ENCODE assay signal across 24 cellular contexts in genomic region chr16:3810198-3810664, GRCh38.
DNase-seq lines count a peak whose midpoint lies in the region; ATAC-seq, FAIRE-seq and TF ChIP-seq lines count a peak whose summit lies in the region.
"Had no signal": no experiment of that assay in that cellular context is flagged by ENCODE, and none has a peak within 500 bp of the region (broad histone marks: within the 10 kb centered on the region; RNA-seq: fewer than 3 reads in every experiment).

No MANE protein-coding gene starts in this region.

- no peaks in the 10 kb centered on the region for H3K27me3 ChIP-seq in left lung
- H3K27me3 ChIP-seq: BLaER1, body of pancreas, SJCRH30 had no signal

- H3K9me3 ChIP-seq in left lung = no peaks in the 10 kb centered on the region
- H3K9me3 ChIP-seq: BLaER1, body of pancreas, HAP-1, psoas muscle, SJCRH30 had no signal

- no peak for TF ChIP-seq CTCF in activated CD8-positive, alpha-beta T cell treated with anti-CD3 and anti-CD28 coated beads for 36 hours (IDR thresholded peaks at IDR 0.05)
- no peak for TF ChIP-seq CTCF in left lung (IDR thresholded peaks at IDR 0.05)

- H3K27me3 Mint-ChIP-seq in activated CD4-positive, alpha-beta T cell treated with anti-CD3 and anti-CD28 coated beads for 36 hours = no peaks in the 10 kb centered on the region
- H3K27me3 Mint-ChIP-seq in activated CD4-positive, alpha-beta T cell treated with anti-CD3 and anti-CD28 coated beads, Interleukin-2, amount 10 ng/mL, durations not matched to agents 7 days and 5 days = no peaks in the 10 kb centered on the region
- H3K27me3 Mint-ChIP-seq in activated CD8-positive, alpha-beta T cell treated with anti-CD3 and anti-CD28 coated beads for 36 hours = no peaks in the 10 kb centered on the region
- H3K27me3 Mint-ChIP-seq in naive B cell = no peaks in the 10 kb centered on the region
- H3K27me3 Mint-ChIP-seq: activated CD4-positive, alpha-beta T cell treated with anti-CD3 and anti-CD28 coated beads, Interleukin-2, amount 10 ng/mL, durations not matched to agents 24 days and 14 days had no signal

- no peak overlapping the region for H3K4me3 ChIP-seq in left lung
- H3K4me3 ChIP-seq: BLaER1, body of pancreas, coronary artery, HAP-1, lung, psoas muscle, SJCRH30 had no signal

- no peak overlapping the region for H3K27ac Mint-ChIP-seq in activated CD4-positive, alpha-beta T cell treated with anti-CD3 and anti-CD28 coated beads for 36 hours
- no peak overlapping the region for H3K27ac Mint-ChIP-seq in activated CD4-positive, alpha-beta T cell treated with anti-CD3 and anti-CD28 coated beads, Interleukin-2, amount 10 ng/mL, durations not matched to agents 7 days and 5 days
- H3K27ac Mint-ChIP-seq in activated CD8-positive, alpha-beta T cell treated with anti-CD3 and anti-CD28 coated beads for 36 hours = no peak overlapping the region
- H3K27ac Mint-ChIP-seq in naive B cell = peak overlapping the region; percentile 8 to 64 (median 41)
- H3K27ac Mint-ChIP-seq: activated CD4-positive, alpha-beta T cell treated with anti-CD3 and anti-CD28 coated beads, Interleukin-2, amount 10 ng/mL, durations not matched to agents 24 days and 14 days had no signal

- FAIRE-seq in GM18507 (lab: Jason Lieb, UNC) = peak; percentile 73
- FAIRE-seq: small intestine had no signal

- intact Hi-C loops in activated CD4-positive, alpha-beta T cell treated with anti-CD3 and anti-CD28 coated beads for 36 hours (cut with DNase I, micrococcal nuclease) = loop anchor here in 1 of 2 experiments (1.0 kb wide), 1 partner anchor 21 kb away; no protein-coding TSS in a partner anchor
- intact Hi-C loops in activated CD8-positive, alpha-beta T cell treated with anti-CD3 and anti-CD28 coated beads for 36 hours (cut with micrococcal nuclease) = no loop called here
- intact Hi-C loops in left lung (cut with DNase I) = no loop called here

- H3K36me3 ChIP-seq in left lung = peaks cover 0 to 25% of the 10 kb centered on the region in 2 donors

- H3K36me3 Mint-ChIP-seq in activated CD4-positive, alpha-beta T cell treated with anti-CD3 and anti-CD28 coated beads for 36 hours (ENCODE audit: low read depth) = peaks cover 27% of the 10 kb centered on the region
- H3K36me3 Mint-ChIP-seq in activated CD4-positive, alpha-beta T cell treated with anti-CD3 and anti-CD28 coated beads, Interleukin-2, amount 10 ng/mL, durations not matched to agents 7 days and 5 days (ENCODE audit: low read depth) = peaks cover 64% of the 10 kb centered on the region
- H3K36me3 Mint-ChIP-seq in activated CD8-positive, alpha-beta T cell treated with anti-CD3 and anti-CD28 coated beads for 36 hours (ENCODE audit: low read depth) = peaks cover 30% of the 10 kb centered on the region
- peaks cover 0 to 6% of the 10 kb centered on the region in 2 donors for H3K36me3 Mint-ChIP-seq in naive B cell

- DNase-seq in activated CD4-positive, alpha-beta T cell treated with anti-CD3 and anti-CD28 coated beads for 36 hours = peak; percentile 61
- no peak for DNase-seq in activated CD4-positive, alpha-beta T cell treated with anti-CD3 and anti-CD28 coated beads, Interleukin-2, amount 10 ng/mL, durations not matched to agents 7 days and 5 days
- no peak for DNase-seq in GM18507 (ENCODE audit: extremely low spot score, insufficient read length, low read depth)
- DNase-seq in activated CD8-positive, alpha-beta T cell treated with anti-CD3 and anti-CD28 coated beads for 36 hours = peak; percentile 49
- DNase-seq in naive B cell = no peak
- no peak for DNase-seq in amniotic stem cell (lab: John Stamatoyannopoulos, UW)
- no peak for DNase-seq in NCI-H2029 treated with DMSO at 0.1 percent for 48 hours (lab: John Stamatoyannopoulos, UW)
- DNase-seq in left lung = no peak
- DNase-seq: 8988T; activated CD4-positive, alpha-beta T cell treated with anti-CD3 and anti-CD28 coated beads, Interleukin-2, amount 10 ng/mL, durations not matched to agents 24 days and 14 days; activated effector memory CD4-positive, alpha-beta T cell treated with Interleukin-2 at 50 U/mL for 16 hours; body of pancreas; erythroblast; NCI-H1105; psoas muscle; SJCRH30; small intestine; stimulated activated naive CD4-positive, alpha-beta T cell; trophoblast cell had no signal

- peaks cover 76% of the 10 kb centered on the region for H3K4me1 Mint-ChIP-seq in activated CD4-positive, alpha-beta T cell treated with anti-CD3 and anti-CD28 coated beads for 36 hours
- H3K4me1 Mint-ChIP-seq in activated CD4-positive, alpha-beta T cell treated with anti-CD3 and anti-CD28 coated beads, Interleukin-2, amount 10 ng/mL, durations not matched to agents 7 days and 5 days = peaks cover 63% of the 10 kb centered on the region
- H3K4me1 Mint-ChIP-seq in activated CD8-positive, alpha-beta T cell treated with anti-CD3 and anti-CD28 coated beads for 36 hours (ENCODE audit: low read depth) = peaks cover 69% of the 10 kb centered on the region
- H3K4me1 Mint-ChIP-seq in naive B cell = peaks cover 60 to 86% (median 73%) of the 10 kb centered on the region in 3 donors

- ATAC-seq in activated CD4-positive, alpha-beta T cell treated with anti-CD3 and anti-CD28 coated beads for 36 hours = peak; percentile 81
- peak; percentile 49 for ATAC-seq in activated CD8-positive, alpha-beta T cell treated with anti-CD3 and anti-CD28 coated beads for 36 hours
- ATAC-seq in naive B cell (ENCODE audit: low read depth in 2 of 2) (no peak), left lung (no peak)
- ATAC-seq: body of pancreas, psoas muscle had no signal

- peaks cover 0 to 42% of the 10 kb centered on the region in 2 donors for H3K4me1 ChIP-seq in left lung
- H3K4me1 ChIP-seq: HAP-1, SJCRH30 had no signal

- H3K27ac ChIP-seq in left lung = no peak overlapping the region
- H3K27ac ChIP-seq: BLaER1, body of pancreas, coronary artery, psoas muscle, SJCRH30 had no signal

- POLR2A ChIA-PET in activated CD4-positive, alpha-beta T cell treated with anti-CD3 and anti-CD28 coated beads for 36 hours (lab: Charles Lee) = interaction anchor here (0.6 to 0.9 kb wide), 2 partner anchors 10 to 395 kb away, joined by 3 to 7 read pairs; no protein-coding TSS in a partner anchor
- POLR2A ChIA-PET in activated CD4-positive, alpha-beta T cell treated with anti-CD3 and anti-CD28 coated beads, Interleukin-2, amount 10 ng/mL, durations not matched to agents 7 days and 5 days (lab: Charles Lee) = no interaction called here
- POLR2A ChIA-PET in activated CD8-positive, alpha-beta T cell treated with anti-CD3 and anti-CD28 coated beads for 36 hours (lab: Charles Lee) = no interaction called here

- H3K9me3 Mint-ChIP-seq in activated CD4-positive, alpha-beta T cell treated with anti-CD3 and anti-CD28 coated beads for 36 hours (ENCODE audit: low read depth) = no peaks in the 10 kb centered on the region
- H3K9me3 Mint-ChIP-seq in activated CD4-positive, alpha-beta T cell treated with anti-CD3 and anti-CD28 coated beads, Interleukin-2, amount 10 ng/mL, durations not matched to agents 7 days and 5 days = no peaks in the 10 kb centered on the region
- no peaks in the 10 kb centered on the region for H3K9me3 Mint-ChIP-seq in activated CD8-positive, alpha-beta T cell treated with anti-CD3 and anti-CD28 coated beads for 36 hours
- H3K9me3 Mint-ChIP-seq in naive B cell = no peaks in the 10 kb centered on the region
- H3K9me3 Mint-ChIP-seq: neural crest cell had no signal

- no peak overlapping the region for H3K4me3 Mint-ChIP-seq in activated CD4-positive, alpha-beta T cell treated with anti-CD3 and anti-CD28 coated beads for 36 hours
- no peak overlapping the region for H3K4me3 Mint-ChIP-seq in activated CD4-positive, alpha-beta T cell treated with anti-CD3 and anti-CD28 coated beads, Interleukin-2, amount 10 ng/mL, durations not matched to agents 7 days and 5 days
- no peak overlapping the region for H3K4me3 Mint-ChIP-seq in activated CD8-positive, alpha-beta T cell treated with anti-CD3 and anti-CD28 coated beads for 36 hours
- no peak overlapping the region for H3K4me3 Mint-ChIP-seq in naive B cell
- H3K4me3 Mint-ChIP-seq: activated CD4-positive, alpha-beta T cell treated with anti-CD3 and anti-CD28 coated beads, Interleukin-2, amount 10 ng/mL, durations not matched to agents 24 days and 14 days; neural crest cell had no signal

- CTCF ChIA-PET in activated CD4-positive, alpha-beta T cell treated with anti-CD3 and anti-CD28 coated beads for 36 hours (lab: Charles Lee) = interaction anchor here (0.7 kb wide), 1 partner anchor 100 kb away, joined by 4 read pairs; no protein-coding TSS in a partner anchor
- CTCF ChIA-PET in activated CD4-positive, alpha-beta T cell treated with anti-CD3 and anti-CD28 coated beads, Interleukin-2, amount 10 ng/mL, durations not matched to agents 7 days and 5 days (lab: Charles Lee) = interaction anchor here (0.5 to 1.7 kb wide), 3 partner anchors 9 to 211 kb away, joined by 3 to 5 read pairs (median 3); no protein-coding TSS in a partner anchor
- CTCF ChIA-PET in activated CD8-positive, alpha-beta T cell treated with anti-CD3 and anti-CD28 coated beads for 36 hours (lab: Charles Lee) = interaction anchor here (1.0 to 1.4 kb wide), 3 partner anchors 10 to 14 kb away, joined by 3 to 6 read pairs (median 3); no protein-coding TSS in a partner anchor

Comparison
In these comparisons a context has a peak if more than half of its experiments do, and no peak if none do; other contexts are left out.
1. DNase-seq: peak in activated CD4-positive, alpha-beta T cell treated with anti-CD3 and anti-CD28 coated beads for 36 hours (single experiment) and activated CD8-positive, alpha-beta T cell treated with anti-CD3 and anti-CD28 coated beads for 36 hours (single experiment); none in activated CD4-positive, alpha-beta T cell treated with anti-CD3 and anti-CD28 coated beads, Interleukin-2, amount 10 ng/mL, durations not matched to agents 7 days and 5 days (single experiment), GM18507 (single experiment), naive B cell (single experiment), amniotic stem cell (single experiment), NCI-H2029 treated with DMSO at 0.1 percent for 48 hours (single experiment) and left lung (0 of 2).
2. ATAC-seq: peak in activated CD4-positive, alpha-beta T cell treated with anti-CD3 and anti-CD28 coated beads for 36 hours (single experiment) and activated CD8-positive, alpha-beta T cell treated with anti-CD3 and anti-CD28 coated beads for 36 hours (single experiment); none in naive B cell (0 of 2) and left lung (single experiment).
3. H3K27ac Mint-ChIP-seq: peak in naive B cell (6 of 6); none in activated CD4-positive, alpha-beta T cell treated with anti-CD3 and anti-CD28 coated beads for 36 hours (single experiment), activated CD4-positive, alpha-beta T cell treated with anti-CD3 and anti-CD28 coated beads, Interleukin-2, amount 10 ng/mL, durations not matched to agents 7 days and 5 days (single experiment) and activated CD8-positive, alpha-beta T cell treated with anti-CD3 and anti-CD28 coated beads for 36 hours (single experiment).